In genomic region chr9:71223953-71224538, GRCh38 we compare ENCODE assay signal across 24 cellular contexts.
DNase-seq lines count a peak whose midpoint lies in the region; ATAC-seq, FAIRE-seq and TF ChIP-seq lines count a peak whose summit lies in the region.
"Had no signal": no experiment of that assay in that cellular context is flagged by ENCODE, and none has a peak within 500 bp of the region (broad histone marks: within the 10 kb centered on the region; RNA-seq: fewer than 3 reads in every experiment).

No MANE protein-coding gene starts in this region.

- H3K9me3 Mint-ChIP-seq in astrocyte (ENCODE audit: unreplicated experiment): no peaks in the 10 kb centered on the region
- H3K9me3 Mint-ChIP-seq: activated B cell treated with CpG ODN at 0.5 μM for 24 hours; activated CD4-positive, alpha-beta memory T cell treated with anti-CD3 and anti-CD28 coated beads for 36 hours had no signal

- H3K36me3 ChIP-seq in astrocyte (ENCODE audit: insufficient read depth, low read length): no peaks in the 10 kb centered on the region
- H3K36me3 ChIP-seq in hepatocyte (replicated peaks; ENCODE audit: insufficient read depth, low read depth): no peaks in the 10 kb centered on the region
- H3K36me3 ChIP-seq: adrenal gland; BLaER1 treated with 17β-estradiol and CSF1 and Interleukin-3, amounts not matched to agents 10 nM and 100 nM; spleen; upper lobe of left lung had no signal

- no peak overlapping the region for H3K9ac ChIP-seq in astrocyte (ENCODE audit: low read length)
- H3K9ac ChIP-seq: BLaER1 treated with 17β-estradiol and CSF1 and Interleukin-3, amounts not matched to agents 10 nM and 100 nM had no signal

- H3K4me3 ChIP-seq in astrocyte (ENCODE audit: insufficient read depth, low read depth, low read length) (no peak overlapping the region), hepatocyte (no peak overlapping the region)
- H3K4me3 ChIP-seq: adrenal gland; BLaER1 treated with 17β-estradiol and CSF1 and Interleukin-3, amounts not matched to agents 10 nM and 100 nM; dorsolateral prefrontal cortex; K562; mucosa of descending colon; spleen; upper lobe of left lung had no signal

- peak overlapping the region; percentile 59 for H3K27ac Mint-ChIP-seq in astrocyte (ENCODE audit: unreplicated experiment)
- H3K27ac Mint-ChIP-seq: activated B cell treated with CpG ODN at 0.5 μM for 24 hours; activated CD4-positive, alpha-beta memory T cell treated with anti-CD3 and anti-CD28 coated beads for 36 hours had no signal

- H3K9me3 ChIP-seq in astrocyte (ENCODE audit: insufficient read depth, low read depth, low read length) (no peaks in the 10 kb centered on the region), hepatocyte (ENCODE audit: low read depth) (no peaks in the 10 kb centered on the region)
- H3K9me3 ChIP-seq: adrenal gland; BLaER1 treated with 17β-estradiol and CSF1 and Interleukin-3, amounts not matched to agents 10 nM and 100 nM; mucosa of descending colon; spleen; upper lobe of left lung had no signal

- peak overlapping the region; percentile 36 for H3K4me3 Mint-ChIP-seq in astrocyte (ENCODE audit: unreplicated experiment)
- H3K4me3 Mint-ChIP-seq: activated B cell treated with CpG ODN at 0.5 μM for 24 hours; activated CD4-positive, alpha-beta memory T cell treated with anti-CD3 and anti-CD28 coated beads for 36 hours had no signal

- no peak for FAIRE-seq in astrocyte (lab: Jason Lieb, UNC)
- FAIRE-seq: K562 had no signal

- no peak overlapping the region for H2AFZ ChIP-seq in astrocyte (ENCODE audit: low read depth, low read length)
- H2AFZ ChIP-seq in hepatocyte: no peak overlapping the region

- ATAC-seq in GM21576 (IDR thresholded peaks at IDR 0.05; ENCODE audit: unreplicated experiment) (no peak), HG03025 (IDR thresholded peaks at IDR 0.05; ENCODE audit: low FRiP score, unreplicated experiment) (no peak)
- ATAC-seq: K562, left ventricle myocardium superior, mucosa of descending colon had no signal

- no peaks in the 10 kb centered on the region for H3K27me3 Mint-ChIP-seq in astrocyte (ENCODE audit: low read depth, unreplicated experiment)

- no peak overlapping the region for H3K4me2 ChIP-seq in astrocyte (ENCODE audit: low read length)
- H3K4me2 ChIP-seq in hepatocyte: no peak overlapping the region
- H3K4me2 ChIP-seq: BLaER1 treated with 17β-estradiol and CSF1 and Interleukin-3, amounts not matched to agents 10 nM and 100 nM had no signal

- H3K27ac ChIP-seq in astrocyte (ENCODE audit: low read depth, low read length) (no peak overlapping the region), hepatocyte (no peak overlapping the region)
- H3K27ac ChIP-seq: adrenal gland; BLaER1 treated with 17β-estradiol and CSF1 and Interleukin-3, amounts not matched to agents 10 nM and 100 nM; dorsolateral prefrontal cortex; spleen; upper lobe of left lung had no signal

- peaks cover 10% of the 10 kb centered on the region for H3K4me1 Mint-ChIP-seq in astrocyte (ENCODE audit: low read depth, unreplicated experiment)
- H3K4me1 Mint-ChIP-seq: activated B cell treated with CpG ODN at 0.5 μM for 24 hours had no signal

- WGBS in hepatocyte (ENCODE audit: low lambda C conversion rate, missing lambda C conversion rate): 89% methylated on average over 1 of the region's 1 CpG

- no peaks in the 10 kb centered on the region for H3K36me3 Mint-ChIP-seq in astrocyte (ENCODE audit: low read depth, unreplicated experiment)
- H3K36me3 Mint-ChIP-seq: activated CD4-positive, alpha-beta memory T cell treated with anti-CD3 and anti-CD28 coated beads for 36 hours had no signal

- no peaks in the 10 kb centered on the region for H3K27me3 ChIP-seq in astrocyte (ENCODE audit: insufficient read depth, low read length)
- H3K27me3 ChIP-seq in hepatocyte: no peaks in the 10 kb centered on the region
- H3K27me3 ChIP-seq: adrenal gland; BLaER1 treated with 17β-estradiol and CSF1 and Interleukin-3, amounts not matched to agents 10 nM and 100 nM; dorsolateral prefrontal cortex; spleen; upper lobe of left lung had no signal

- TF ChIP-seq CTCF in astrocyte (IDR thresholded peaks at IDR 0.05; ENCODE audit: insufficient read depth, low read depth, low read length): no peak
- TF ChIP-seq CTCF in hepatocyte (IDR thresholded peaks at IDR 0.05; ENCODE audit: poor library complexity): peak; percentile 32

- no peaks in the 10 kb centered on the region for H3K9me2 ChIP-seq in hepatocyte (replicated peaks; ENCODE audit: insufficient read depth)

- H4K20me1 ChIP-seq in astrocyte (ENCODE audit: insufficient read depth, low read length): no peaks in the 10 kb centered on the region
- H4K20me1 ChIP-seq in hepatocyte (ENCODE audit: insufficient read depth, poor library complexity, severe bottlenecking): no peaks in the 10 kb centered on the region
- H4K20me1 ChIP-seq: BLaER1 treated with 17β-estradiol and CSF1 and Interleukin-3, amounts not matched to agents 10 nM and 100 nM had no signal

- in situ Hi-C loops in G401 (cut with HindIII; ENCODE audit: low sequenced_read_pairs): no loop called here

- H3K4me1 ChIP-seq in astrocyte (ENCODE audit: insufficient read depth, low read length) (peaks cover 3% of the 10 kb centered on the region), hepatocyte (ENCODE audit: insufficient read depth) (no peaks in the 10 kb centered on the region)
- H3K4me1 ChIP-seq: adrenal gland; BLaER1 treated with 17β-estradiol and CSF1 and Interleukin-3, amounts not matched to agents 10 nM and 100 nM; spleen; upper lobe of left lung had no signal

- no peaks in the 10 kb centered on the region for H3K79me2 ChIP-seq in astrocyte (ENCODE audit: insufficient read depth, low read length)
- no peaks in the 10 kb centered on the region for H3K79me2 ChIP-seq in hepatocyte

- DNase-seq in DMS53 (lab: John Stamatoyannopoulos, UW) (peak; percentile 4), DMS53 treated with DMSO at 0.1 percent for 48 hours (lab: John Stamatoyannopoulos, UW; ENCODE audit: unreplicated experiment) (no peak), astrocyte (ENCODE audit: low read depth) (no peak), hepatocyte (ENCODE audit: low spot score) (peak; percentile 16), G401 (ENCODE audit: low spot score) (no peak)
- DNase-seq in activated naive CD4-positive, alpha-beta T cell treated with anti-CD3 and anti-CD28 coated beads, Interleukin-2, amount 50 U/mL, for 16 hours: no peak
- DNase-seq: 8988T; activated B cell treated with CpG ODN at 0.5 μM for 24 hours; activated CD4-positive, alpha-beta memory T cell treated with anti-CD3 and anti-CD28 coated beads for 36 hours; activated gamma-delta T cell; adrenal gland; dorsolateral prefrontal cortex; GOT3; left ventricle myocardium superior; NCI-H187 treated with DMSO at 0.1 percent for 48 hours; NCI-H345; NK-92 treated with Interleukin-12 subunit alpha and Interleukin-12 subunit beta, amount 100 ng/mL, for 24 hours; spleen; upper lobe of left lung had no signal

Comparison
In these comparisons a context has a peak if more than half of its experiments do, and no peak if none do; other contexts are left out.
1. DNase-seq: peak in DMS53 (single experiment) and hepatocyte (single experiment); none in DMS53 treated with DMSO at 0.1 percent for 48 hours (single experiment), astrocyte (single experiment), activated naive CD4-positive, alpha-beta T cell treated with anti-CD3 and anti-CD28 coated beads, Interleukin-2, amount 50 U/mL, for 16 hours (single experiment) and G401 (single experiment).